29 cellular contexts compared by ENCODE assay signal in genomic region chr1:80153762-80154555, GRCh38.
DNase-seq lines count a peak whose midpoint lies in the region; ATAC-seq, FAIRE-seq and TF ChIP-seq lines count a peak whose summit lies in the region.
"Had no signal": no experiment of that assay in that cellular context is flagged by ENCODE, and none has a peak within 500 bp of the region (broad histone marks: within the 10 kb centered on the region; RNA-seq: fewer than 3 reads in every experiment).

No MANE protein-coding gene starts in this region.

- TF ChIP-seq CTCF in NB4 (IDR thresholded peaks at IDR 0.05; ENCODE audit: low read depth, low read length) (no peak), astrocyte (IDR thresholded peaks at IDR 0.05; ENCODE audit: insufficient read depth, low read depth, low read length) (no peak)

- H3K79me2 ChIP-seq in astrocyte (ENCODE audit: insufficient read depth, low read length) = no peaks in the 10 kb centered on the region

- H3K27me3 ChIP-seq in astrocyte (ENCODE audit: insufficient read depth, low read length) = no peaks in the 10 kb centered on the region
- H3K27me3 ChIP-seq in MG63 = no peaks in the 10 kb centered on the region
- H3K27me3 ChIP-seq: BE2C, body of pancreas, gastrocnemius medialis, right atrium auricular region, uterus had no signal

- H4K20me1 ChIP-seq in astrocyte (ENCODE audit: insufficient read depth, low read length) = no peaks in the 10 kb centered on the region

- H3K9ac ChIP-seq in astrocyte (ENCODE audit: low read length) = no peak overlapping the region
- H3K9ac ChIP-seq: KMS-11 had no signal

- FAIRE-seq in astrocyte (lab: Jason Lieb, UNC) = no peak
- FAIRE-seq: GM18507 had no signal

- peak; percentile 50 for DNase-seq in EL
- peak; percentile 1 for DNase-seq in NB4 (ENCODE audit: low read depth)
- peak; percentile 21 for DNase-seq in astrocyte (ENCODE audit: low read depth)
- DNase-seq in islet precursor cell = peak; percentile 84
- no peak for DNase-seq in SKM-1 (lab: John Stamatoyannopoulos, UW; ENCODE audit: unreplicated experiment)
- no peak for DNase-seq in MG63
- DNase-seq in NCI-H524 (lab: John Stamatoyannopoulos, UW) = no peak
- DNase-seq: activated CD4-positive, alpha-beta T cell treated with anti-CD3 and anti-CD28 coated beads, Interleukin-2, amount 50 U/mL, for 48 hours; activated T-cell treated with anti-CD3 and anti-CD28 coated beads, Interleukin-2, amount 50 U/mL, for 72 hours; BE2C; body of pancreas; CD8-positive, alpha-beta T cell; cerebellar nuclear complex; gastrocnemius medialis; hippocampal formation; immature natural killer cell; NCI-H1417 treated with DMSO at 0.1 percent for 48 hours; NCI-H2081; NCI-H446; stimulated activated naive CD8-positive, alpha-beta T cell treated with anti-CD3 and anti-CD28 coated beads, Interleukin-15, amount 100 ng/mL, for 72 hours; T-helper 1 cell; uterus had no signal

- no peaks in the 10 kb centered on the region for H3K36me3 ChIP-seq in astrocyte (ENCODE audit: insufficient read depth, low read length)
- no peaks in the 10 kb centered on the region for H3K36me3 ChIP-seq in MG63
- H3K36me3 ChIP-seq: BE2C, gastrocnemius medialis, right atrium auricular region, uterus had no signal

- no peak overlapping the region for H2AFZ ChIP-seq in astrocyte (ENCODE audit: low read depth, low read length)

- no peak overlapping the region for H3K27ac ChIP-seq in astrocyte (ENCODE audit: low read depth, low read length)
- H3K27ac ChIP-seq: body of pancreas, gastrocnemius medialis, KMS-11, right atrium auricular region, uterus had no signal

- no peak for ATAC-seq in HG02623 (IDR thresholded peaks at IDR 0.05; ENCODE audit: unreplicated experiment)
- ATAC-seq: activated CD4-positive, CD25-positive, alpha-beta regulatory T cell treated with anti-CD3 and anti-CD28 coated beads, Interleukin-2, amount 50 U/mL, for 24 hours; activated T-cell treated with anti-CD3 and anti-CD28 coated beads, Interleukin-2, amount 50 U/mL, for 72 hours; body of pancreas; CD8-positive, alpha-beta T cell; gastrocnemius medialis; left lobe of liver; stimulated activated naive CD8-positive, alpha-beta T cell treated with anti-CD3 and anti-CD28 coated beads, Interleukin-15, amount 100 ng/mL, for 72 hours had no signal

- no peaks in the 10 kb centered on the region for H3K27me3 Mint-ChIP-seq in astrocyte (ENCODE audit: low read depth, unreplicated experiment)
- H3K27me3 Mint-ChIP-seq: stimulated activated naive CD8-positive, alpha-beta T cell treated with anti-CD3 and anti-CD28 coated beads, Interleukin-15, amount 100 ng/mL, for 72 hours had no signal

- no peak overlapping the region for H3K4me2 ChIP-seq in astrocyte (ENCODE audit: low read length)
- H3K4me2 ChIP-seq: KMS-11 had no signal

- H3K4me1 Mint-ChIP-seq in astrocyte (ENCODE audit: low read depth, unreplicated experiment) = peaks cover 15% of the 10 kb centered on the region
- H3K4me1 Mint-ChIP-seq: immature natural killer cell; stimulated activated naive CD8-positive, alpha-beta T cell treated with anti-CD3 and anti-CD28 coated beads, Interleukin-15, amount 100 ng/mL, for 72 hours had no signal

- no peak for TF ChIP-seq POLR2A in NB4 (IDR thresholded peaks at IDR 0.05; ENCODE audit: extremely low read depth, insufficient read length)

- no peaks in the 10 kb centered on the region for H3K9me3 Mint-ChIP-seq in astrocyte (ENCODE audit: unreplicated experiment)

- H3K9me3 ChIP-seq in astrocyte (ENCODE audit: insufficient read depth, low read depth, low read length) = no peaks in the 10 kb centered on the region
- no peaks in the 10 kb centered on the region for H3K9me3 ChIP-seq in MG63
- H3K9me3 ChIP-seq: BE2C, body of pancreas, gastrocnemius medialis, right atrium auricular region, uterus had no signal

- H3K36me3 Mint-ChIP-seq in astrocyte (ENCODE audit: low read depth, unreplicated experiment) = no peaks in the 10 kb centered on the region
- H3K36me3 Mint-ChIP-seq: CD8-positive, alpha-beta T cell had no signal

- no peaks in the 10 kb centered on the region for H3K4me1 ChIP-seq in astrocyte (ENCODE audit: insufficient read depth, low read length)
- H3K4me1 ChIP-seq: BE2C, body of pancreas, gastrocnemius medialis, right atrium auricular region, uterus had no signal

- H3K27ac Mint-ChIP-seq in astrocyte (ENCODE audit: unreplicated experiment) = peak overlapping the region; percentile 89
- H3K27ac Mint-ChIP-seq: activated T-cell treated with anti-CD3 and anti-CD28 coated beads, Interleukin-2, amount 50 U/mL, for 72 hours; CD8-positive, alpha-beta T cell; immature natural killer cell; stimulated activated naive CD8-positive, alpha-beta T cell treated with anti-CD3 and anti-CD28 coated beads, Interleukin-15, amount 100 ng/mL, for 72 hours had no signal

- H3K4me3 ChIP-seq in NB4 (ENCODE audit: low read depth, low read length) = no peak overlapping the region
- H3K4me3 ChIP-seq in astrocyte (ENCODE audit: insufficient read depth, low read depth, low read length) = no peak overlapping the region
- H3K4me3 ChIP-seq in MG63 = no peak overlapping the region
- H3K4me3 ChIP-seq: body of pancreas, gastrocnemius medialis, right atrium auricular region, uterus had no signal

- H3K4me3 Mint-ChIP-seq in astrocyte (ENCODE audit: unreplicated experiment) = no peak overlapping the region
- H3K4me3 Mint-ChIP-seq: activated T-cell treated with anti-CD3 and anti-CD28 coated beads, Interleukin-2, amount 50 U/mL, for 72 hours; CD8-positive, alpha-beta T cell; immature natural killer cell; neural crest cell; stimulated activated naive CD8-positive, alpha-beta T cell treated with anti-CD3 and anti-CD28 coated beads, Interleukin-15, amount 100 ng/mL, for 72 hours had no signal

Comparison
In these comparisons a context has a peak if more than half of its experiments do, and no peak if none do; other contexts are left out.
1. DNase-seq: peak in EL (single experiment), NB4 (single experiment), astrocyte (single experiment) and islet precursor cell (single experiment); none in SKM-1 (single experiment), MG63 (single experiment) and NCI-H524 (0 of 2).